In genomic region chr11:67606477-67607295, GRCh38 we compare ENCODE assay signal across 8 cellular contexts. TPM values are rescaled to one million over a fixed set of nuclear protein-coding genes. Genes with fewer than 3 reads are reported as not detected.
DNase-seq lines count a peak whose midpoint lies in the region; ATAC-seq lines count a peak whose summit lies in the region.

Gene NDUFV1, plus strand, starts transcription at chr11:67606936. Its CDS starts 69 bp downstream, at chr11:67607005.

- DNase-seq in AML-193 (lab: John Stamatoyannopoulos, UW): peak; percentile 86 to 91
- DNase-seq in NCI-H460 (ENCODE audit: extremely low read depth, low read depth): peak; percentile 85
- peak; percentile 92 for DNase-seq in activated CD4-positive, alpha-beta T cell treated with anti-CD3 and anti-CD28 coated beads for 1 hour
- peak; percentile 97 for DNase-seq in cerebellum (ENCODE audit: low spot score)
- peak; percentile 85 for DNase-seq in kidney glomerular epithelial cell (lab: John Stamatoyannopoulos, UW)
- peak; percentile 86 to 92 for DNase-seq in stimulated activated CD4-positive, alpha-beta T cell treated with anti-CD3 and anti-CD28 coated beads, Interleukin-1b, Interleukin-23, amount 100 ng/mL, for 1 hour (ENCODE audit: low read depth in 2 of 2)

- ATAC-seq in GM19035 (IDR thresholded peaks at IDR 0.05; ENCODE audit: unreplicated experiment) (peak; percentile 92), HG03354 (IDR thresholded peaks at IDR 0.05; ENCODE audit: poor library complexity, severe bottlenecking, unreplicated experiment) (peak; percentile 97)

RNA-seq across cellular contexts. Expression of gene NDUFV1, which starts in this region (rescaled TPM):
- 152 and 162 TPM in 2 replicates for total RNA-seq in NCI-H460 (2014; rRNA removed; shearing (Covaris generic))
- polyA plus RNA-seq in NCI-H460 (2014; cell fraction: nucleus; rRNA removed): 685 and 736 TPM in 2 replicates
- total RNA-seq in cerebellum: 106 TPM

Comparison
In these comparisons a context has a peak if more than half of its experiments do, and no peak if none do; other contexts are left out.
1. Peak in every context shown above with its lines: DNase-seq and ATAC-seq.